Comparison of ENCODE assay signal across 26 cellular contexts in genomic region chr11:8103909-8104308, GRCh38. TPM values are rescaled to one million over a fixed set of nuclear protein-coding genes. Genes with fewer than 3 reads are reported as not detected.
"Had no signal": no experiment of that assay in that cellular context is flagged by ENCODE, and none has a peak within 500 bp of the region (broad histone marks: within the 10 kb centered on the region; RNA-seq: fewer than 3 reads in every experiment).

No MANE protein-coding gene starts in this region.

- H3K27me3 ChIP-seq: adrenal gland, body of pancreas, dorsolateral prefrontal cortex, gastroesophageal sphincter had no signal

- H3K4me3 Mint-ChIP-seq: activated CD4-positive, alpha-beta memory T cell treated with anti-CD3 and anti-CD28 coated beads for 36 hours; activated CD4-positive, alpha-beta T cell treated with anti-CD3 and anti-CD28 coated beads, Interleukin-2, amount 10 ng/mL, durations not matched to agents 24 days and 14 days; activated CD8-positive, alpha-beta memory T cell treated with anti-CD3 and anti-CD28 coated beads, Interleukin-2, amount 10 ng/mL, durations not matched to agents 7 days and 5 days; activated CD8-positive, alpha-beta T cell treated with anti-CD3 and anti-CD28 coated beads, Interleukin-2, amount 10 ng/mL, durations not matched to agents 7 days and 5 days; activated naive CD4-positive, alpha-beta T cell treated with anti-CD3 and anti-CD28 coated beads for 36 hours; activated naive CD4-positive, alpha-beta T cell treated with anti-CD3 and anti-CD28 coated beads, Interleukin-2, amount 50 U/mL, for 24 hours; activated naive CD8-positive, alpha-beta T cell treated with anti-CD3 and anti-CD28 coated beads for 36 hours; activated naive CD8-positive, alpha-beta T cell treated with anti-CD3 and anti-CD28 coated beads, Interleukin-2, amount 50 U/mL, for 24 hours; activated T-cell treated with anti-CD3 and anti-CD28 coated beads, Interleukin-2, amount 50 U/mL, for 72 hours; dendritic cell treated with granulocyte-macrophage colony-stimulating factor and Interleukin-4, amounts not matched to agents 40 ng/mL and 50 ng/mL, for 4 days; endodermal cell had no signal

- H3K4me1 Mint-ChIP-seq: activated CD4-positive, alpha-beta T cell treated with anti-CD3 and anti-CD28 coated beads, Interleukin-2, amount 10 ng/mL, durations not matched to agents 24 days and 14 days; activated CD8-positive, alpha-beta memory T cell treated with anti-CD3 and anti-CD28 coated beads, Interleukin-2, amount 10 ng/mL, durations not matched to agents 7 days and 5 days; activated naive CD4-positive, alpha-beta T cell treated with anti-CD3 and anti-CD28 coated beads, Interleukin-2, amount 50 U/mL, for 24 hours; activated naive CD8-positive, alpha-beta T cell treated with anti-CD3 and anti-CD28 coated beads for 36 hours; activated naive CD8-positive, alpha-beta T cell treated with anti-CD3 and anti-CD28 coated beads, Interleukin-2, amount 50 U/mL, for 24 hours had no signal

- H3K27ac ChIP-seq: adrenal gland, body of pancreas, coronary artery, gastroesophageal sphincter had no signal

- H3K4me3 ChIP-seq: adrenal gland, body of pancreas, coronary artery, dorsolateral prefrontal cortex, gastroesophageal sphincter had no signal

- DNase-seq: activated CD4-positive, alpha-beta memory T cell treated with anti-CD3 and anti-CD28 coated beads for 36 hours; activated CD4-positive, alpha-beta T cell treated with anti-CD3 and anti-CD28 coated beads, Interleukin-2, amount 10 ng/mL, durations not matched to agents 24 days and 14 days; activated CD4-positive, CD25-positive, alpha-beta regulatory T cell; activated CD8-positive, alpha-beta memory T cell treated with anti-CD3 and anti-CD28 coated beads, Interleukin-2, amount 10 ng/mL, durations not matched to agents 7 days and 5 days; activated CD8-positive, alpha-beta memory T cell treated with anti-CD3 and anti-CD28 coated beads, Interleukin-2, amount 50 U/mL, for 4 hours; activated CD8-positive, alpha-beta T cell treated with anti-CD3 and anti-CD28 coated beads, Interleukin-2, amount 10 ng/mL, durations not matched to agents 7 days and 5 days; activated naive CD4-positive, alpha-beta T cell treated with anti-CD3 and anti-CD28 coated beads for 36 hours; activated naive CD8-positive, alpha-beta T cell treated with anti-CD3 and anti-CD28 coated beads for 36 hours; activated naive CD8-positive, alpha-beta T cell treated with anti-CD3 and anti-CD28 coated beads, Interleukin-2, amount 50 U/mL, for 24 hours; activated T-cell treated with anti-CD3 and anti-CD28 coated beads, Interleukin-2, amount 50 U/mL, for 1 hour; activated T-cell treated with anti-CD3 and anti-CD28 coated beads, Interleukin-2, amount 50 U/mL, for 72 hours; amygdala; aorta; body of pancreas; central memory CD4-positive, alpha-beta T cell; cerebellar nuclear complex; dorsolateral prefrontal cortex; effector memory CD4-positive, alpha-beta T cell; endodermal cell; foreskin melanocyte; T-helper 2 cell had no signal

- H3K27ac Mint-ChIP-seq: activated CD4-positive, alpha-beta memory T cell treated with anti-CD3 and anti-CD28 coated beads for 36 hours; activated CD4-positive, alpha-beta T cell treated with anti-CD3 and anti-CD28 coated beads, Interleukin-2, amount 10 ng/mL, durations not matched to agents 24 days and 14 days; activated CD8-positive, alpha-beta memory T cell treated with anti-CD3 and anti-CD28 coated beads, Interleukin-2, amount 10 ng/mL, durations not matched to agents 7 days and 5 days; activated CD8-positive, alpha-beta T cell treated with anti-CD3 and anti-CD28 coated beads, Interleukin-2, amount 10 ng/mL, durations not matched to agents 7 days and 5 days; activated naive CD4-positive, alpha-beta T cell treated with anti-CD3 and anti-CD28 coated beads for 36 hours; activated naive CD4-positive, alpha-beta T cell treated with anti-CD3 and anti-CD28 coated beads, Interleukin-2, amount 50 U/mL, for 24 hours; activated naive CD8-positive, alpha-beta T cell treated with anti-CD3 and anti-CD28 coated beads for 36 hours; activated naive CD8-positive, alpha-beta T cell treated with anti-CD3 and anti-CD28 coated beads, Interleukin-2, amount 50 U/mL, for 24 hours; activated T-cell treated with anti-CD3 and anti-CD28 coated beads, Interleukin-2, amount 50 U/mL, for 72 hours; dendritic cell treated with granulocyte-macrophage colony-stimulating factor and Interleukin-4, amounts not matched to agents 40 ng/mL and 50 ng/mL, for 4 days; endodermal cell had no signal

- H3K9me3 Mint-ChIP-seq: activated CD4-positive, alpha-beta memory T cell treated with anti-CD3 and anti-CD28 coated beads for 36 hours; activated CD4-positive, alpha-beta T cell treated with anti-CD3 and anti-CD28 coated beads, Interleukin-2, amount 10 ng/mL, durations not matched to agents 24 days and 14 days; activated naive CD4-positive, alpha-beta T cell treated with anti-CD3 and anti-CD28 coated beads for 36 hours; activated naive CD4-positive, alpha-beta T cell treated with anti-CD3 and anti-CD28 coated beads, Interleukin-2, amount 50 U/mL, for 24 hours; activated naive CD8-positive, alpha-beta T cell treated with anti-CD3 and anti-CD28 coated beads for 36 hours; activated naive CD8-positive, alpha-beta T cell treated with anti-CD3 and anti-CD28 coated beads, Interleukin-2, amount 50 U/mL, for 24 hours; activated T-cell treated with anti-CD3 and anti-CD28 coated beads, Interleukin-2, amount 50 U/mL, for 72 hours; dendritic cell treated with granulocyte-macrophage colony-stimulating factor and Interleukin-4, amounts not matched to agents 40 ng/mL and 50 ng/mL, for 4 days; endodermal cell had no signal

- H3K4me1 ChIP-seq: adrenal gland, body of pancreas, gastroesophageal sphincter had no signal

- H3K9me3 ChIP-seq: adrenal gland, body of pancreas, gastroesophageal sphincter had no signal

- H3K36me3 Mint-ChIP-seq: activated CD4-positive, alpha-beta memory T cell treated with anti-CD3 and anti-CD28 coated beads for 36 hours; activated CD8-positive, alpha-beta memory T cell treated with anti-CD3 and anti-CD28 coated beads, Interleukin-2, amount 10 ng/mL, durations not matched to agents 7 days and 5 days; activated naive CD4-positive, alpha-beta T cell treated with anti-CD3 and anti-CD28 coated beads, Interleukin-2, amount 50 U/mL, for 24 hours; activated naive CD8-positive, alpha-beta T cell treated with anti-CD3 and anti-CD28 coated beads for 36 hours had no signal

- H3K27me3 Mint-ChIP-seq: activated CD4-positive, alpha-beta memory T cell treated with anti-CD3 and anti-CD28 coated beads for 36 hours; activated CD4-positive, alpha-beta T cell treated with anti-CD3 and anti-CD28 coated beads, Interleukin-2, amount 10 ng/mL, durations not matched to agents 24 days and 14 days; activated CD8-positive, alpha-beta memory T cell treated with anti-CD3 and anti-CD28 coated beads, Interleukin-2, amount 10 ng/mL, durations not matched to agents 7 days and 5 days; activated naive CD4-positive, alpha-beta T cell treated with anti-CD3 and anti-CD28 coated beads, Interleukin-2, amount 50 U/mL, for 24 hours; activated naive CD8-positive, alpha-beta T cell treated with anti-CD3 and anti-CD28 coated beads for 36 hours; activated naive CD8-positive, alpha-beta T cell treated with anti-CD3 and anti-CD28 coated beads, Interleukin-2, amount 50 U/mL, for 24 hours; dendritic cell treated with granulocyte-macrophage colony-stimulating factor and Interleukin-4, amounts not matched to agents 40 ng/mL and 50 ng/mL, for 4 days had no signal

RNA-seq across cellular contexts. Expression of gene TUB, which starts 22.9 kb away (rescaled TPM):
- total RNA-seq: activated CD8-positive, alpha-beta T cell treated with anti-CD3 and anti-CD28 coated beads, Interleukin-2, amount 10 ng/mL, durations not matched to agents 7 days and 5 days had no signal
